In genomic region chr14:99073401-99073800, GRCh38 we compare ENCODE assay signal across 23 cellular contexts.
"Had no signal": no experiment of that assay in that cellular context is flagged by ENCODE, and none has a peak within 500 bp of the region (broad histone marks: within the 10 kb centered on the region; RNA-seq: fewer than 3 reads in every experiment).

No MANE protein-coding gene starts in this region.

- H3K4me1 Mint-ChIP-seq: central memory CD8-positive, alpha-beta T cell; endodermal cell; stimulated activated naive B cell treated with anti-CD40 and anti-IgM and Interleukin-4, amounts not matched to agents 10 μg/mL and 1 μg/mL and 100 μg/mL, for 72 hours had no signal

- H3K27me3 ChIP-seq: ascending aorta, gastroesophageal sphincter, vagina had no signal

- H3K27ac Mint-ChIP-seq: activated CD8-positive, alpha-beta T cell treated with anti-CD3 and anti-CD28 coated beads, Interleukin-2, amount 10 ng/mL, durations not matched to agents 7 days and 5 days; endodermal cell; naive thymus-derived CD4-positive, alpha-beta T cell; stimulated activated naive B cell treated with anti-CD40 and anti-IgM and Interleukin-4, amounts not matched to agents 10 μg/mL and 1 μg/mL and 100 μg/mL, for 72 hours; T-helper 2 cell treated with Interferon-gamma antibody and Interleukin-4, amounts not matched to agents 5 μg/mL and 100 μg/mL, for 36 hours had no signal

- H3K27ac ChIP-seq: ascending aorta, gastroesophageal sphincter, heart left ventricle, vagina, WERI-Rb-1 had no signal

- DNase-seq: activated CD4-positive, alpha-beta T cell treated with anti-CD3 and anti-CD28 coated beads, Interleukin-2, amount 50 U/mL, for 1 hour; activated CD4-positive, CD25-positive, alpha-beta regulatory T cell treated with anti-CD3 and anti-CD28 coated beads, Interleukin-2, amount 50 U/mL, for 72 hours; activated CD8-positive, alpha-beta T cell treated with anti-CD3 and anti-CD28 coated beads, Interleukin-2, amount 10 ng/mL, durations not matched to agents 7 days and 5 days; activated gamma-delta T cell treated with Interleukin-2 at 50 U/mL for 16 hours; endodermal cell; heart left ventricle; left colon; mesendoderm; naive thymus-derived CD4-positive, alpha-beta T cell; small intestine; stimulated activated CD4-positive, alpha-beta T cell treated with anti-CD3 and anti-CD28 coated beads, Interleukin-15, amount 100 ng/mL, for 24 hours; stimulated activated CD8-positive, alpha-beta memory T cell treated with anti-CD3 and anti-CD28 coated beads, Interleukin-4, amount 100 ng/mL, for 48 hours; stimulated activated naive B cell treated with anti-CD40 and anti-IgM and Interleukin-4, amounts not matched to agents 10 μg/mL and 1 μg/mL and 100 μg/mL, for 72 hours; trophoblast cell; WERI-Rb-1 had no signal

- H3K4me3 ChIP-seq: ascending aorta, gastroesophageal sphincter, heart left ventricle, vagina had no signal

- H3K9me3 Mint-ChIP-seq: central memory CD8-positive, alpha-beta T cell had no signal

- H3K4me3 Mint-ChIP-seq: activated CD8-positive, alpha-beta T cell treated with anti-CD3 and anti-CD28 coated beads, Interleukin-2, amount 10 ng/mL, durations not matched to agents 7 days and 5 days; central memory CD8-positive, alpha-beta T cell; endodermal cell; naive thymus-derived CD4-positive, alpha-beta T cell; neural crest cell; stimulated activated naive B cell treated with anti-CD40 and anti-IgM and Interleukin-4, amounts not matched to agents 10 μg/mL and 1 μg/mL and 100 μg/mL, for 72 hours; T-helper 2 cell treated with Interferon-gamma antibody and Interleukin-4, amounts not matched to agents 5 μg/mL and 100 μg/mL, for 36 hours had no signal

- H3K27me3 Mint-ChIP-seq: central memory CD8-positive, alpha-beta T cell; naive thymus-derived CD4-positive, alpha-beta T cell; stimulated activated naive B cell treated with anti-CD40 and anti-IgM and Interleukin-4, amounts not matched to agents 10 μg/mL and 1 μg/mL and 100 μg/mL, for 72 hours had no signal

- H3K9me3 ChIP-seq: vagina had no signal

- H3K36me3 ChIP-seq: ascending aorta, gastroesophageal sphincter, heart left ventricle, vagina, WERI-Rb-1 had no signal

- H3K4me1 ChIP-seq: ascending aorta, gastroesophageal sphincter, heart left ventricle, vagina had no signal

- ATAC-seq: activated CD8-positive, alpha-beta T cell treated with anti-CD3 and anti-CD28 coated beads, Interleukin-2, amount 10 ng/mL, durations not matched to agents 7 days and 5 days; activated naive CD4-positive, alpha-beta T cell treated with anti-CD3 and anti-CD28 coated beads, Interleukin-2, amount 50 U/mL, for 72 hours; gastroesophageal sphincter; heart left ventricle; left colon; naive thymus-derived CD4-positive, alpha-beta T cell; sciatic nerve; stimulated activated naive B cell treated with anti-CD40 and anti-IgM and Interleukin-4, amounts not matched to agents 10 μg/mL and 1 μg/mL and 100 μg/mL, for 72 hours had no signal
